ENCODE assay signal across 23 cellular contexts in genomic region chr1:55418625-55419024, GRCh38.
"Had no signal": no experiment of that assay in that cellular context is flagged by ENCODE, and none has a peak within 500 bp of the region (broad histone marks: within the 10 kb centered on the region; RNA-seq: fewer than 3 reads in every experiment).

No MANE protein-coding gene starts in this region.

- H3K27me3 ChIP-seq: adrenal gland, ascending aorta, tibial artery, uterus had no signal

- H3K4me1 ChIP-seq: adrenal gland, ascending aorta, parathyroid adenoma, tibial artery, uterus had no signal

- H3K9me3 ChIP-seq: adrenal gland, mucosa of descending colon, uterus had no signal

- ATAC-seq: activated CD4-positive, alpha-beta T cell treated with anti-CD3 and anti-CD28 coated beads for 36 hours; activated T-cell treated with anti-CD3 and anti-CD28 coated beads, Interleukin-2, amount 50 U/mL, for 4 hours; esophagus mucosa; mucosa of descending colon; right cardiac atrium had no signal

- H3K36me3 ChIP-seq: adrenal gland, ascending aorta, tibial artery, uterus had no signal

- H3K4me3 ChIP-seq: adrenal gland, ascending aorta, mucosa of descending colon, tibial artery, uterus had no signal

- H3K9ac ChIP-seq: parathyroid adenoma had no signal

- H3K27ac ChIP-seq: adrenal gland, ascending aorta, parathyroid adenoma, tibial artery, uterus had no signal

- H2AFZ ChIP-seq: parathyroid adenoma had no signal

- DNase-seq: activated B cell treated with CpG ODN at 0.5 μM for 24 hours; activated CD4-positive, alpha-beta T cell treated with anti-CD3 and anti-CD28 coated beads for 36 hours; activated CD4-positive, alpha-beta T cell treated with anti-CD3 and anti-CD28 coated beads, Interleukin-2, amount 50 U/mL, for 48 hours; activated CD8-positive, alpha-beta memory T cell treated with anti-CD3 and anti-CD28 coated beads, Interleukin-2, amount 50 U/mL, for 48 hours; activated naive CD4-positive, alpha-beta T cell; activated T-cell treated with anti-CD3 and anti-CD28 coated beads, Interleukin-2, amount 50 U/mL, for 4 hours; adrenal gland; central memory CD4-positive, alpha-beta T cell; effector memory CD4-positive, alpha-beta T cell; glutamatergic neuron; hippocampal formation; kidney glomerular epithelial cell; mesendoderm; mucosa of descending colon; nephron progenitor cell; right cardiac atrium; stimulated activated CD4-positive, alpha-beta T cell treated with anti-CD3 and anti-CD28 coated beads, Interleukin-1b, Interleukin-23, amount 100 ng/mL, for 48 hours; T-helper 9 cell; tibial artery; uterus had no signal
